8 cellular contexts compared by ENCODE assay signal in the genomic region with DNA sequence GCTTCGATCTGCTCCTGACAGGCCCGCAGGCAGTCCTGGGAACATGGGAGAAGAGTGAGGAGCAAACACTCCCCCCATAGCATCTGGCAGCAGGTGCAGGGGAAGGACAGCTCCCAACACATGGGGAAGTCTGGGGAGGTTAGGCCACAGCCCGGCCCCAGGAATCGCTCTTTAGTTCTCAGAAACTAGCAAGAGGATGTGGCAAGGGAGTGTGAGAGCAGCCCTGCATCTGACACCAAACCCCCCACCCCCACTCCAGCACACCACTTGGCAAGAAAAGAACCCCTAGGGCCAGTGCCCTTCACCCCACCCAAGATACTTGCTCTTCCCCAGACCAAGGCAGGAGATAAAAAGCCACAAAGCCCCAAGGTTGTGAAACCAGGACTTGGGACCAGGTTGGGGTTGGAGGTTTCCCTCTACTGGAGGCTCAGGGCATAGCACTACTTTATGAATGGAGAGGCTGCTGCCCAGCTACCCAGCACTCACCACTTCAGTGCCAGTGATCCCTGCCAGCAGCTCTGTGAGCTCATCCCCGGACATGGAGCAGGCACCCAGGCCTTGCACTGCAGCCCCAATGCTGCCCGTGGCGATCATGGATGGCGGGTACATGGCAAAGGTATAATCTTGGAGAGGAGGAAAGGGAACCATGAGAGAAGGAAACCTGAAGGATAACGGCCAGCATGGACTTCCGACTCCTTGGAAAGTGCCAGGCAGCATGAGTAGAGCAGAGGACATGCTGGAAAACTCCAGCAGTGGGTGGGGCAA. TPM values are rescaled to one million over a fixed set of nuclear protein-coding genes. Genes with fewer than 3 reads are reported as not detected.
DNase-seq lines count a peak whose midpoint lies in the region; ATAC-seq and TF ChIP-seq lines count a peak whose summit lies in the region.

No MANE protein-coding gene starts in this region.

- H3K4me3 ChIP-seq in LNCaP clone FGC (ENCODE audit: low read depth, low read length) (no peak overlapping the region), SK-N-SH (ENCODE audit: low read depth in 2 of 2, low read length in 1 of 2) (peak overlapping the region in 1 of 2 experiments; percentile 14; a peak in 1 of 4 replicates), uterus (no peak overlapping the region)

- H3K4me1 ChIP-seq in SK-N-SH (ENCODE audit: control insufficient read depth in 1 of 2, insufficient read depth in 2 of 2, low read depth in 1 of 2, low read length in 1 of 2): peaks cover 19 to 22% of the 10 kb centered on the region in 2 experiments; a peak in 3 of 4 replicates
- peaks cover 7 to 24% of the 10 kb centered on the region in 2 donors for H3K4me1 ChIP-seq in uterus

- TF ChIP-seq CTCF in LNCaP clone FGC (IDR thresholded peaks at IDR 0.05; ENCODE audit: control insufficient read depth, extremely low read depth, insufficient read depth) (peak; percentile 80), SK-N-SH (IDR thresholded peaks at IDR 0.05) (peak; percentile 79), uterus (IDR thresholded peaks at IDR 0.05) (peak; percentile 47 to 63 (median 62))

- ATAC-seq in GM21390 (IDR thresholded peaks at IDR 0.05; ENCODE audit: unreplicated experiment): peak; percentile 45

- H3K9me3 ChIP-seq in SK-N-SH: no peaks in the 10 kb centered on the region
- H3K9me3 ChIP-seq in uterus: no peaks in the 10 kb centered on the region

- H3K36me3 Mint-ChIP-seq in activated naive CD8-positive, alpha-beta T cell treated with anti-CD3 and anti-CD28 coated beads for 36 hours: peaks cover 76% of the 10 kb centered on the region

- POLR2A ChIA-PET in SK-N-SH (lab: Yijun Ruan, JAX): interaction anchor here (0.6 kb wide), 1 partner anchor 101 kb away, joined by 5 read pairs; no protein-coding TSS in a partner anchor

- H3K27me3 Mint-ChIP-seq in activated naive CD8-positive, alpha-beta T cell treated with anti-CD3 and anti-CD28 coated beads for 36 hours: no peaks in the 10 kb centered on the region

- H4K20me1 ChIP-seq in SK-N-SH (ENCODE audit: insufficient read depth): no peaks in the 10 kb centered on the region

- no peaks in the 10 kb centered on the region for H3K9me3 Mint-ChIP-seq in activated naive CD8-positive, alpha-beta T cell treated with anti-CD3 and anti-CD28 coated beads for 36 hours

- no peaks in the 10 kb centered on the region for H3K27me3 ChIP-seq in SK-N-SH (ENCODE audit: insufficient read depth)
- H3K27me3 ChIP-seq in uterus: no peaks in the 10 kb centered on the region

- no peaks in the 10 kb centered on the region for H3K9me2 ChIP-seq in SK-N-SH

- DNase-seq in COLO668 (lab: John Stamatoyannopoulos, UW; ENCODE audit: unreplicated experiment): peak; percentile 47
- peak; percentile 79 for DNase-seq in LNCaP clone FGC (ENCODE audit: low read depth)
- DNase-seq in SK-N-SH: peak; percentile 83
- peak; percentile 85 for DNase-seq in activated naive CD8-positive, alpha-beta T cell treated with anti-CD3 and anti-CD28 coated beads for 36 hours
- DNase-seq in head of caudate nucleus: peak; percentile 49 to 92 (median 82)
- peak; percentile 67 to 97 (median 74) for DNase-seq in posterior cingulate gyrus
- DNase-seq in uterus: peak; percentile 39 to 46

- TF ChIP-seq EP300 in SK-N-SH (IDR thresholded peaks at IDR 0.05; ENCODE audit: borderline replicate concordance in 1 of 2, low read depth in 1 of 2, low read length in 1 of 2): no peak

- peak; percentile 72 for TF ChIP-seq RAD21 in SK-N-SH (IDR thresholded peaks at IDR 0.05; ENCODE audit: low read length)

- H3K36me3 ChIP-seq in SK-N-SH (replicated peaks in 1 of 2; ENCODE audit: control insufficient read depth in 1 of 2, insufficient read depth in 2 of 2, low read length in 1 of 2): peaks cover 20 to 42% of the 10 kb centered on the region in 2 experiments
- H3K36me3 ChIP-seq in uterus: no peaks in the 10 kb centered on the region

- CTCF ChIA-PET in SK-N-SH (lab: Yijun Ruan, JAX): interaction anchor here (0.7 to 10.3 kb wide), 24 partner anchors 9 to 410 kb away, joined by 3 to 96 read pairs (median 4); partner anchors contain the start of genes BYSL, MED20 and TOMM6

- peak overlapping the region; percentile 96 for H3K27ac Mint-ChIP-seq in activated naive CD8-positive, alpha-beta T cell treated with anti-CD3 and anti-CD28 coated beads for 36 hours

- no peak overlapping the region for H3K9ac ChIP-seq in SK-N-SH

- WGBS in SK-N-SH (ENCODE audit: low lambda C conversion rate): 40% methylated on average over 6 of the region's 10 CpGs

- no peak overlapping the region; the same call in 1 of the 2 replicates for H3K4me2 ChIP-seq in SK-N-SH

- intact Hi-C loops in head of caudate nucleus (cut with DNase I) (loop anchor here (5.0 kb wide), 2 partner anchors 106 to 149 kb away; partner anchors contain the start of gene TOMM6), posterior cingulate gyrus (cut with DNase I) (no loop called here), uterus (cut with DNase I; ENCODE audit: low total_unique reads) (loop anchor here (10.0 kb wide), 1 partner anchor 109 kb away; no protein-coding TSS in a partner anchor)

- no peak overlapping the region for H2AFZ ChIP-seq in SK-N-SH (ENCODE audit: low read depth)

- peaks cover 46% of the 10 kb centered on the region for H3K79me2 ChIP-seq in SK-N-SH (ENCODE audit: insufficient read depth)

- H3F3A ChIP-seq in SK-N-SH (replicated peaks; ENCODE audit: insufficient read depth): peaks cover 20% of the 10 kb centered on the region

- H3K4me3 Mint-ChIP-seq in activated naive CD8-positive, alpha-beta T cell treated with anti-CD3 and anti-CD28 coated beads for 36 hours: peak overlapping the region; percentile 100

- H3K27ac ChIP-seq in SK-N-SH (ENCODE audit: low read depth in 2 of 2, low read length in 1 of 2) (peak overlapping the region; percentile 46 to 50; a peak in 3 of 4 replicates), uterus (no peak overlapping the region)

- peaks cover 61% of the 10 kb centered on the region for H3K4me1 Mint-ChIP-seq in activated naive CD8-positive, alpha-beta T cell treated with anti-CD3 and anti-CD28 coated beads for 36 hours

- TF ChIP-seq POLR2A in uterus (IDR thresholded peaks at IDR 0.05): no peak

TF ChIP-seq in SK-N-SH, 30 proteins besides CTCF, POLR2A, EP300 and RAD21:
- TF ChIP-seq TCF12 (IDR thresholded peaks at IDR 0.05) (0 out of 2 replicates have a peak, but pooled peaks have one; percentile 9), CHD2 (IDR thresholded peaks at IDR 0.05; ENCODE audit: low read length, partially characterized antibody) (peak; percentile 40), SMC3 (IDR thresholded peaks at IDR 0.05; ENCODE audit: low read depth, low read length) (peak; percentile 74), RXRA (IDR thresholded peaks at IDR 0.05; ENCODE audit: borderline replicate concordance, low read depth) (no peak)
TF ChIP-seq in SK-N-SH: peak in this region for 3.

RNA-seq across cellular contexts. Expression of gene CCND3, which starts 5.4 kb away (rescaled TPM):
- 22.4 and 26.6 TPM in 2 replicates for polyA plus RNA-seq in SK-N-SH (2012; rRNA removed)
- polyA plus RNA-seq in SK-N-SH (2012; cell fraction: cytosol; rRNA removed): 16.0 and 24.0 TPM in 2 replicates
- 28.0 and 33.4 TPM in 2 replicates for polyA plus RNA-seq in SK-N-SH (2012; cell fraction: nucleus; rRNA removed)
- total RNA-seq in activated naive CD8-positive, alpha-beta T cell treated with anti-CD3 and anti-CD28 coated beads for 36 hours: 100 to 1,000 TPM; 396 to 403 TPM
- total RNA-seq in uterus: 100 to 1,000 TPM in 1 of 4 donors, 10 to 100 TPM in 3; 28.8 to 101 (median 74.3) TPM

RNA-seq across cellular contexts. Expression of gene BYSL, which starts 15.0 kb away (rescaled TPM):
- 31.1 and 56.0 TPM in 2 replicates for polyA plus RNA-seq in SK-N-SH (2012; rRNA removed)
- polyA plus RNA-seq in SK-N-SH (2012; cell fraction: cytosol; rRNA removed): 32.4 and 35.9 TPM in 2 replicates
- 54.5 and 56.0 TPM in 2 replicates for polyA plus RNA-seq in SK-N-SH (2012; cell fraction: nucleus; rRNA removed)
- total RNA-seq in activated naive CD8-positive, alpha-beta T cell treated with anti-CD3 and anti-CD28 coated beads for 36 hours: 10 to 100 TPM; 75.7 to 79.1 TPM
- 10 to 100 TPM in 3 of 4 donors, under 1 TPM in 1; 0.51 to 20.5 (median 18.0) TPM for total RNA-seq in uterus

RNA-seq across cellular contexts. Expression of gene MED20, which starts 15.3 kb away (rescaled TPM):
- polyA plus RNA-seq in SK-N-SH (2012; rRNA removed): 25.1 and 29.6 TPM in 2 replicates
- 26.4 and 26.6 TPM in 2 replicates for polyA plus RNA-seq in SK-N-SH (2012; cell fraction: cytosol; rRNA removed)
- 21.5 and 25.2 TPM in 2 replicates for polyA plus RNA-seq in SK-N-SH (2012; cell fraction: nucleus; rRNA removed)
- total RNA-seq in activated naive CD8-positive, alpha-beta T cell treated with anti-CD3 and anti-CD28 coated beads for 36 hours: 10 to 100 TPM; 19.8 to 22.3 TPM
- 10 to 100 TPM in 3 of 4 donors, 1 to 10 TPM in 1; 1.0 to 36.8 (median 17.3) TPM for total RNA-seq in uterus

RNA-seq across cellular contexts. Expression of gene USP49, which starts 41.1 kb away (rescaled TPM):
- polyA plus RNA-seq in SK-N-SH (2012; rRNA removed): 2.4 and 3.7 TPM in 2 replicates
- 1.2 and 1.4 TPM in 2 replicates for polyA plus RNA-seq in SK-N-SH (2012; cell fraction: cytosol; rRNA removed)
- polyA plus RNA-seq in SK-N-SH (2012; cell fraction: nucleus; rRNA removed): 13.1 and 13.5 TPM in 2 replicates
- 1 to 10 TPM; 4.4 to 4.5 TPM for total RNA-seq in activated naive CD8-positive, alpha-beta T cell treated with anti-CD3 and anti-CD28 coated beads for 36 hours
- 10 to 100 TPM in 1 of 4 donors, 1 to 10 TPM in 3; 2.3 to 16.5 (median 6.6) TPM for total RNA-seq in uterus

Comparison
In these comparisons a context has a peak if more than half of its experiments do, and no peak if none do; other contexts are left out.
1. H3K27ac ChIP-seq: peak in SK-N-SH (2 of 2); none in uterus (0 of 2).
2. Peak in every context shown above with its lines, with median percentiles within 50 percentile points of each other: DNase-seq and CTCF ChIP-seq.